Comparison of ENCODE assay signal across 22 cellular contexts in the genomic region with DNA sequence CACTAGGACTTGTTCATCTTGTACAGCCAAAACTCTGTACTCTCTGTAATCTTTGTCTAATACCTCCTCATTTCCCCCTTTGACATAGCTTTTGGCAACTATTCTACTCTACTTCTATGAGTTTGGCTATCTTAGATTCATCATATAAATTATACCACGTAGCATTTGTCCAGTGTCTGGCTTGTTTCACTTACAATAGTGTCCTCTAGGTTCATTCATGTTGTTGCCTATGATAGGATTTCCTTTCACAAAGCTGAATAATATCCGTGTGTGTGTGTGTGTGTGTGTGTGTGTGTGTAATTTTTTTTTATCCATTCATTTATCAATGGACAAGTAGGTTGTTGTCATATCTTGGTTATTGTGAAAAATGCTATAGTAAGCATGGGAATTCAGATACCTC.
DNase-seq lines count a peak whose midpoint lies in the region; ATAC-seq, FAIRE-seq and TF ChIP-seq lines count a peak whose summit lies in the region.
"Had no signal": no experiment of that assay in that cellular context is flagged by ENCODE, and none has a peak within 500 bp of the region (broad histone marks: within the 10 kb centered on the region; RNA-seq: fewer than 3 reads in every experiment).

No MANE protein-coding gene starts in this region.

- H3K9me3 ChIP-seq in right lobe of liver (no peaks in the 10 kb centered on the region), HepG2 (ENCODE audit: low read length) (no peaks in the 10 kb centered on the region), MM.1S (replicated peaks; ENCODE audit: insufficient read depth, low read length) (no peaks in the 10 kb centered on the region), smooth muscle cell (replicated peaks; ENCODE audit: low read depth) (no peaks in the 10 kb centered on the region)

- H3K4me3 ChIP-seq in right lobe of liver (no peak overlapping the region), HepG2 (replicated peaks in 1 of 3; ENCODE audit: insufficient read depth in 1 of 3, low read depth in 2 of 3, low read length in 3 of 3) (no peak overlapping the region), MM.1S (ENCODE audit: low read length) (peak overlapping the region; percentile 54), smooth muscle cell (no peak overlapping the region)
- H3K4me3 ChIP-seq: GM23338 had no signal

- TF ChIP-seq EP300 in HepG2 (IDR thresholded peaks at IDR 0.05; ENCODE audit: low read depth in 2 of 2, low read length in 2 of 2) (no peak), HepG2 (CRISPR knock-in tag; IDR thresholded peaks at IDR 0.05; ENCODE audit: borderline replicate concordance) (no peak)

- TF ChIP-seq POLR2A in right lobe of liver (IDR thresholded peaks at IDR 0.05) = no peak
- TF ChIP-seq POLR2A in HepG2 (IDR thresholded peaks at IDR 0.05; ENCODE audit: insufficient read depth in 1 of 2, low read depth in 2 of 2, low read length in 2 of 2) = no peak

- ATAC-seq in right lobe of liver (peak; percentile 30 to 41 (median 36)), HepG2 (no peak)
- peak; percentile 16 for ATAC-seq in activated T-helper 17 cell treated with anti-CD3 and anti-CD28 coated beads, Interleukin-2, amount 50 U/mL, for 72 hours (replicated peaks)
- ATAC-seq: GM23338, PC-3 had no signal

- H3K4me1 ChIP-seq in right lobe of liver (no peaks in the 10 kb centered on the region), HepG2 (ENCODE audit: insufficient read depth, low read length) (no peaks in the 10 kb centered on the region), MM.1S (ENCODE audit: low read length) (peaks cover 5% of the 10 kb centered on the region; the same call in 1 of the 2 replicates), smooth muscle cell (ENCODE audit: low read depth) (no peaks in the 10 kb centered on the region)

- no peak overlapping the region for H3K27ac ChIP-seq in right lobe of liver
- H3K27ac ChIP-seq in HepG2 (ENCODE audit: extremely low read length, insufficient read depth, low read length) = no peak overlapping the region
- H3K27ac ChIP-seq in MM.1S (ENCODE audit: low read length) = no peak overlapping the region
- H3K27ac ChIP-seq in smooth muscle cell (ENCODE audit: low read depth) = no peak overlapping the region
- H3K27ac ChIP-seq: RWPE1 had no signal

- peaks cover 10% of the 10 kb centered on the region for H3K4me1 Mint-ChIP-seq in activated T-helper 17 cell treated with anti-CD3 and anti-CD28 coated beads, Interleukin-2, amount 50 U/mL, for 72 hours
- H3K4me1 Mint-ChIP-seq in mesothelial cell of epicardium = peaks cover 6% of the 10 kb centered on the region
- H3K4me1 Mint-ChIP-seq: GM23338 had no signal

- POLR2A ChIA-PET in HepG2 (lab: Yijun Ruan, JAX) = no interaction called here

- no peak overlapping the region for H3K4me2 ChIP-seq in HepG2 (ENCODE audit: low read depth, low read length)
- H3K4me2 ChIP-seq in MM.1S (ENCODE audit: low read depth, low read length) = peak overlapping the region; percentile 62; the same call in 1 of the 2 replicates
- no peak overlapping the region for H3K4me2 ChIP-seq in smooth muscle cell
- H3K4me2 ChIP-seq: GM23338 had no signal

- DNase-seq in right lobe of liver = no peak
- no peak for DNase-seq in HepG2 (ENCODE audit: low spot score)
- DNase-seq in MM.1S = no peak
- no peak for DNase-seq in mesothelial cell of epicardium (ENCODE audit: low spot score in 2 of 2, unreplicated experiment in 2 of 2)
- no peak for DNase-seq in smooth muscle cell (lab: John Stamatoyannopoulos, UW; ENCODE audit: unreplicated experiment)
- DNase-seq in NCI-H2196 treated with DMSO at 0.1 percent for 48 hours (lab: John Stamatoyannopoulos, UW; ENCODE audit: unreplicated experiment) = no peak
- DNase-seq in putamen (ENCODE audit: low spot score) = no peak
- DNase-seq: C1 segment of cervical spinal cord, COR-L47, GDM1, HCEC 1CT, NCI-H1105, NCI-H1694 treated with DMSO at 0.1 percent for 48 hours, NCI-H510A treated with DMSO at 0.1 percent for 48 hours, NCI-H774, PC-3 had no signal

- H3K9ac ChIP-seq in HepG2 (ENCODE audit: insufficient read depth, low read depth, low read length) (no peak overlapping the region), MM.1S (ENCODE audit: low read length) (no peak overlapping the region; the same call in 1 of the 2 replicates), smooth muscle cell (ENCODE audit: low read depth) (no peak overlapping the region)

- CTCF ChIA-PET in HepG2 (lab: Yijun Ruan, JAX; ENCODE audit: low intra/inter-chr PET ratio, low total read pairs) = no interaction called here

- H4K20me1 ChIP-seq in HepG2 (ENCODE audit: insufficient read depth, low read length) (no peaks in the 10 kb centered on the region), MM.1S (ENCODE audit: insufficient read depth, low read length) (no peaks in the 10 kb centered on the region), smooth muscle cell (ENCODE audit: low read depth) (no peaks in the 10 kb centered on the region)

- no peak for TF ChIP-seq RAD21 in HepG2 (CRISPR knock-in tag; IDR thresholded peaks at IDR 0.05)

- no peaks in the 10 kb centered on the region for H3K36me3 ChIP-seq in right lobe of liver
- H3K36me3 ChIP-seq in HepG2 (replicated peaks in 1 of 2; ENCODE audit: control insufficient read depth in 1 of 2, insufficient read depth in 2 of 2, low read length in 2 of 2) = no peaks in the 10 kb centered on the region
- H3K36me3 ChIP-seq in MM.1S (replicated peaks; ENCODE audit: insufficient read depth, low read length) = no peaks in the 10 kb centered on the region
- H3K36me3 ChIP-seq in smooth muscle cell (ENCODE audit: low read depth) = no peaks in the 10 kb centered on the region

- TF ChIP-seq CTCF in right lobe of liver (IDR thresholded peaks at IDR 0.05) (no peak), HepG2 (CRISPR knock-in tag; IDR thresholded peaks at IDR 0.05) (no peak), MM.1S (IDR thresholded peaks at IDR 0.05; ENCODE audit: low read length) (no peak), mesothelial cell of epicardium (IDR thresholded peaks at IDR 0.05; ENCODE audit: unreplicated experiment) (no peak), smooth muscle cell (IDR thresholded peaks at IDR 0.05; ENCODE audit: borderline replicate concordance, insufficient read depth, poor library complexity, severe bottlenecking) (no peak)

- H2AFZ ChIP-seq in HepG2 (ENCODE audit: low read length) (no peak overlapping the region), MM.1S (ENCODE audit: low read length) (peak overlapping the region; percentile 56; the same call in 1 of the 2 replicates), smooth muscle cell (ENCODE audit: low read depth) (no peak overlapping the region)
- H2AFZ ChIP-seq: GM23338 had no signal

- no peak for FAIRE-seq in HepG2 (lab: Jason Lieb, UNC)
- FAIRE-seq: GM19239, HTR-8/SVneo had no signal

- WGBS in right lobe of liver (ENCODE audit: insufficient coverage, low coverage, low lambda C conversion rate, missing lambda C conversion rate) = 36% methylated on average over 2 of the region's 2 CpGs
- 1% methylated on average over 2 of the region's 2 CpGs for WGBS in HepG2 (ENCODE audit: low lambda C conversion rate)
- WGBS in smooth muscle cell (ENCODE audit: low lambda C conversion rate) = 65% methylated on average over 2 of the region's 2 CpGs

- intact Hi-C loops in right lobe of liver (cut with DNase I) = no loop called here
- intact Hi-C loops in HepG2 (cut with micrococcal nuclease; ENCODE audit: unreplicated experiment) = no loop called here

- in situ Hi-C loops in HepG2 (cut with HindIII; ENCODE audit: extremely low pct_ligation_motif_present, low pct_unique_long_range_greater_than_20kb) = no loop called here

- BruUV-seq in HepG2 (replicated peaks; lab: Mats Ljungman, UMichigan) = no TSS peak

- no peak overlapping the region for H3K27ac Mint-ChIP-seq in activated T-helper 17 cell treated with anti-CD3 and anti-CD28 coated beads, Interleukin-2, amount 50 U/mL, for 72 hours
- no peak overlapping the region for H3K27ac Mint-ChIP-seq in mesothelial cell of epicardium
- H3K27ac Mint-ChIP-seq: GM23338, IgD-negative memory B cell had no signal

- H3K27me3 Mint-ChIP-seq in activated T-helper 17 cell treated with anti-CD3 and anti-CD28 coated beads, Interleukin-2, amount 50 U/mL, for 72 hours = no peaks in the 10 kb centered on the region
- no peaks in the 10 kb centered on the region for H3K27me3 Mint-ChIP-seq in mesothelial cell of epicardium (ENCODE audit: low read depth)
- H3K27me3 Mint-ChIP-seq: IgD-negative memory B cell had no signal

- H3F3A ChIP-seq in MM.1S (ENCODE audit: insufficient read depth, low read length) (no peaks in the 10 kb centered on the region), smooth muscle cell (ENCODE audit: low read depth) (no peaks in the 10 kb centered on the region)

- no peaks in the 10 kb centered on the region for H3K9me2 ChIP-seq in MM.1S (replicated peaks; ENCODE audit: insufficient read depth, low read length)

- H3K36me3 Mint-ChIP-seq in activated T-helper 17 cell treated with anti-CD3 and anti-CD28 coated beads, Interleukin-2, amount 50 U/mL, for 72 hours (ENCODE audit: low read depth) = no peaks in the 10 kb centered on the region
- H3K36me3 Mint-ChIP-seq in mesothelial cell of epicardium = peaks cover 2% of the 10 kb centered on the region
- H3K36me3 Mint-ChIP-seq: IgD-negative memory B cell had no signal

- H3K27me3 ChIP-seq in right lobe of liver = no peaks in the 10 kb centered on the region
- H3K27me3 ChIP-seq in HepG2 (ENCODE audit: control insufficient read depth in 1 of 2, insufficient read depth in 2 of 2, low read length in 2 of 2) = no peaks in the 10 kb centered on the region; a peak in 1 of 5 replicates
- H3K27me3 ChIP-seq in MM.1S (replicated peaks; ENCODE audit: insufficient read depth, low read length) = no peaks in the 10 kb centered on the region
- H3K27me3 ChIP-seq in smooth muscle cell (ENCODE audit: low read depth) = no peaks in the 10 kb centered on the region

- peaks cover 3% of the 10 kb centered on the region for H3K9me3 Mint-ChIP-seq in activated T-helper 17 cell treated with anti-CD3 and anti-CD28 coated beads, Interleukin-2, amount 50 U/mL, for 72 hours
- peaks cover 12% of the 10 kb centered on the region for H3K9me3 Mint-ChIP-seq in mesothelial cell of epicardium
- H3K9me3 Mint-ChIP-seq: GM23338 had no signal

- H3K4me3 Mint-ChIP-seq in activated T-helper 17 cell treated with anti-CD3 and anti-CD28 coated beads, Interleukin-2, amount 50 U/mL, for 72 hours = peak overlapping the region; percentile 72
- H3K4me3 Mint-ChIP-seq in mesothelial cell of epicardium = no peak overlapping the region
- H3K4me3 Mint-ChIP-seq: GM23338, IgD-negative memory B cell had no signal

- H3K79me2 ChIP-seq in HepG2 (ENCODE audit: insufficient read depth, low read length) (no peaks in the 10 kb centered on the region), MM.1S (ENCODE audit: low read length) (no peaks in the 10 kb centered on the region), smooth muscle cell (ENCODE audit: low read depth) (no peaks in the 10 kb centered on the region)
